1 cellular context compared by ENCODE assay signal in the genomic region with DNA sequence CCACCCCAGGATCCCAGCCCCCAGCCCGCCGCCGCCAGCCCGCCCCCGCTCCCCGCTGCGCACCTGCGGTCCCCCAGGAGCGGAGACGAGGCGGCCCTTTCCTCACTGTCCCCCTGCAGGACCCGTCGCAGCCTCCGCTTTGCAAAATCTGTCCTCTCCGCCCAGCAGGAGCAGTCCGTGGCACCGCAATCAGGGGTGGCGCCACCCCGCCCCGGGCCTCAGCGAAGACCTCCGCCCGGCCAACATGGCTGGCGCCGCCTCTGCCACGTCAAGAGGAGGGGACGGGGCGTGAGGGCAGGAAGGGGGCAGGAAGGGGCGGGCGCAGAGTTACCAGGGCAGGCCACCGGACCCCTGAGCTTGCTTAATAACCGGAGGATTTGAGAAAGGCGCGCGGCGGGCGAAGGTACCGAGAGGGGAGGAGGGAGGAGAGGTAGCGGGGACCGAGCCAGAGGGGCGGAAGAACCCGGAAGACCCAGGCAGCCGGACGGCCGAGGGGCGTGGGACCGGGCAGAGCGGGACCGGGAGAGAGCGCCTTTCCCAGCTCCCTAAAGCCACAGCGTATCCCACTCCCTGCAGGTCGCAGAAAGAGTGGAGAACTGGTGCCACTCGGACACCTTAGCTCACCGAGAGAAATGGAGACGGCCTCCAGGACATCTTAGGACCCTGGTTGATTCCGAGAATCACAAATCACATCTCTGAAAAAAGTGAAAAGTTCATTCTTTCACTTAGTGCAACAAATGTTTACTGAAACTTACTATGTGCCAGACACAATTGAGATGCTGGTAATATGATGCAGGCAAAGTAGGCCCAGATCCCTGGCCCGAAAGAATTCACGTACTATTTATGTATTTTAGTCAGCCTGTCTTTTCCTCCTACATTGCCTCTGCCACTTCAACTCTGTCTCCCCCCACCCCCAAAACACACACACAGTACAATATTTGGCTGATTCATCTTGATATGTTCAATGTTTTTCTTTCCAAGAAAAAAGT.
TF ChIP-seq lines count a peak whose summit lies in the region.

Gene SEC23A (minus strand): TSS at position 267 of the 989 bp plus-strand sequence. CDS start 7,117 bp downstream, outside the sequence.

TF ChIP-seq in HepG2, 621 proteins besides CTCF, POLR2A, EP300 and RAD21 (continued from another document and continues in another):
- TF ChIP-seq MXD4 (CRISPR knock-in tag; IDR thresholded peaks at IDR 0.05) (peak; percentile 97), EEA1 (CRISPR knock-in tag; IDR thresholded peaks at IDR 0.05; ENCODE audit: borderline replicate concordance) (peak; percentile 82), MATR3 (CRISPR knock-in tag; IDR thresholded peaks at IDR 0.05) (no peak), ARNTL (CRISPR knock-in tag; IDR thresholded peaks at IDR 0.05) (peak; percentile 91), TBX2 (CRISPR knock-in tag; IDR thresholded peaks at IDR 0.05; ENCODE audit: borderline replicate concordance) (peak; percentile 97), SIN3B (IDR thresholded peaks at IDR 0.05; ENCODE audit: low read length) (peak; percentile 73; the same call in 1 of the 2 replicates), CBFB (CRISPR knock-in tag; IDR thresholded peaks at IDR 0.05) (peak; percentile 97), AGO1 (IDR thresholded peaks at IDR 0.05; ENCODE audit: low read depth, low read length, poor library complexity, severe bottlenecking) (peak; percentile 92), SAP130 (CRISPR knock-in tag; IDR thresholded peaks at IDR 0.05; ENCODE audit: low read depth) (peak; percentile 99), PATZ1 (CRISPR knock-in tag; IDR thresholded peaks at IDR 0.05) (peak; percentile 99), CCDC6 (CRISPR knock-in tag; IDR thresholded peaks at IDR 0.05) (peak; percentile 98), ZXDC (CRISPR knock-in tag; IDR thresholded peaks at IDR 0.05) (0 out of 2 replicates have a peak, but pooled peaks have one; percentile 64), ZNF138 (CRISPR knock-in tag; IDR thresholded peaks at IDR 0.05; ENCODE audit: low read depth) (peak; percentile 98), ZNF503 (CRISPR knock-in tag; IDR thresholded peaks at IDR 0.05) (peak; percentile 92), PHF21A (CRISPR knock-in tag; IDR thresholded peaks at IDR 0.05) (peak; percentile 98), ZNF34 (CRISPR knock-in tag; IDR thresholded peaks at IDR 0.05; ENCODE audit: borderline replicate concordance) (peak; percentile 98), NFRKB (IDR thresholded peaks at IDR 0.05) (peak; percentile 89), RBM39 (IDR thresholded peaks at IDR 0.05; ENCODE audit: low read depth, low read length, poor library complexity, severe bottlenecking) (peak; percentile 98), ARNT (IDR thresholded peaks at IDR 0.05) (no peak), ZSCAN22 (CRISPR knock-in tag; IDR thresholded peaks at IDR 0.05) (peak; percentile 79), KDM4B (CRISPR knock-in tag; IDR thresholded peaks at IDR 0.05) (peak; percentile 95), DR1 (CRISPR knock-in tag; IDR thresholded peaks at IDR 0.05) (peak; percentile 98; the same call in 1 of the 2 replicates), SETDB1 (CRISPR knock-in tag; IDR thresholded peaks at IDR 0.05; ENCODE audit: borderline replicate concordance) (no peak), IKZF4 (CRISPR knock-in tag; IDR thresholded peaks at IDR 0.05; ENCODE audit: borderline replicate concordance, low read depth, not compliant biosample characterization) (peak; percentile 74), ZNF773 (CRISPR knock-in tag; IDR thresholded peaks at IDR 0.05; ENCODE audit: borderline replicate concordance) (peak; percentile 27; the same call in 1 of the 2 replicates), RBFOX2 (IDR thresholded peaks at IDR 0.05; ENCODE audit: low read depth, low read length) (peak; percentile 100), NONO (IDR thresholded peaks at IDR 0.05) (no peak), NONO (CRISPR knock-in tag; conservative IDR thresholded peaks at IDR 0.05) (peak; percentile 100), PAX8 (CRISPR knock-in tag; IDR thresholded peaks at IDR 0.05; ENCODE audit: borderline replicate concordance) (peak; percentile 96), JUN (CRISPR knock-in tag; IDR thresholded peaks at IDR 0.05) (peak; percentile 89), MYNN (CRISPR knock-in tag; IDR thresholded peaks at IDR 0.05; ENCODE audit: low read depth) (peak; percentile 95; the same call in 1 of the 2 replicates), ZNF552 (CRISPR knock-in tag; IDR thresholded peaks at IDR 0.05; ENCODE audit: borderline replicate concordance) (peak; percentile 99), CC2D1A (CRISPR knock-in tag; IDR thresholded peaks at IDR 0.05) (peak; percentile 91; the same call in 1 of the 2 replicates), NR2F1 (CRISPR knock-in tag; IDR thresholded peaks at IDR 0.05) (peak; percentile 47 to 74; a peak in 1 of 4 replicates), TAF1 (CRISPR knock-in tag; IDR thresholded peaks at IDR 0.05) (peak; percentile 99)
- TF ChIP-seq, protein P1, sequence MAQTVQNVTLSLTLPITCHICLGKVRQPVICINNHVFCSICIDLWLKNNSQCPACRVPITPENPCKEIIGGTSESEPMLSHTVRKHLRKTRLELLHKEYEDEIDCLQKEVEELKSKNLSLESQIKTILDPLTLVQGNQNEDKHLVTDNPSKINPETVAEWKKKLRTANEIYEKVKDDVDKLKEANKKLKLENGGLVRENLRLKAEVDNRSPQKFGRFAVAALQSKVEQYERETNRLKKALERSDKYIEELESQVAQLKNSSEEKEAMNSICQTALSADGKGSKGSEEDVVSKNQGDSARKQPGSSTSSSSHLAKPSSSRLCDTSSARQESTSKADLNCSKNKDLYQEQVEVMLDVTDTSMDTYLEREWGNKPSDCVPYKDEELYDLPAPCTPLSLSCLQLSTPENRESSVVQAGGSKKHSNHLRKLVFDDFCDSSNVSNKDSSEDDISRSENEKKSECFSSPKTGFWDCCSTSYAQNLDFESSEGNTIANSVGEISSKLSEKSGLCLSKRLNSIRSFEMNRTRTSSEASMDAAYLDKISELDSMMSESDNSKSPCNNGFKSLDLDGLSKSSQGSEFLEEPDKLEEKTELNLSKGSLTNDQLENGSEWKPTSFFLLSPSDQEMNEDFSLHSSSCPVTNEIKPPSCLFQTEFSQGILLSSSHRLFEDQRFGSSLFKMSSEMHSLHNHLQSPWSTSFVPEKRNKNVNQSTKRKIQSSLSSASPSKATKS (CRISPR knock-in tag; IDR thresholded peaks at IDR 0.05), result peak; percentile 87; the same call in 1 of the 2 replicates
- TF ChIP-seq, protein P2, sequence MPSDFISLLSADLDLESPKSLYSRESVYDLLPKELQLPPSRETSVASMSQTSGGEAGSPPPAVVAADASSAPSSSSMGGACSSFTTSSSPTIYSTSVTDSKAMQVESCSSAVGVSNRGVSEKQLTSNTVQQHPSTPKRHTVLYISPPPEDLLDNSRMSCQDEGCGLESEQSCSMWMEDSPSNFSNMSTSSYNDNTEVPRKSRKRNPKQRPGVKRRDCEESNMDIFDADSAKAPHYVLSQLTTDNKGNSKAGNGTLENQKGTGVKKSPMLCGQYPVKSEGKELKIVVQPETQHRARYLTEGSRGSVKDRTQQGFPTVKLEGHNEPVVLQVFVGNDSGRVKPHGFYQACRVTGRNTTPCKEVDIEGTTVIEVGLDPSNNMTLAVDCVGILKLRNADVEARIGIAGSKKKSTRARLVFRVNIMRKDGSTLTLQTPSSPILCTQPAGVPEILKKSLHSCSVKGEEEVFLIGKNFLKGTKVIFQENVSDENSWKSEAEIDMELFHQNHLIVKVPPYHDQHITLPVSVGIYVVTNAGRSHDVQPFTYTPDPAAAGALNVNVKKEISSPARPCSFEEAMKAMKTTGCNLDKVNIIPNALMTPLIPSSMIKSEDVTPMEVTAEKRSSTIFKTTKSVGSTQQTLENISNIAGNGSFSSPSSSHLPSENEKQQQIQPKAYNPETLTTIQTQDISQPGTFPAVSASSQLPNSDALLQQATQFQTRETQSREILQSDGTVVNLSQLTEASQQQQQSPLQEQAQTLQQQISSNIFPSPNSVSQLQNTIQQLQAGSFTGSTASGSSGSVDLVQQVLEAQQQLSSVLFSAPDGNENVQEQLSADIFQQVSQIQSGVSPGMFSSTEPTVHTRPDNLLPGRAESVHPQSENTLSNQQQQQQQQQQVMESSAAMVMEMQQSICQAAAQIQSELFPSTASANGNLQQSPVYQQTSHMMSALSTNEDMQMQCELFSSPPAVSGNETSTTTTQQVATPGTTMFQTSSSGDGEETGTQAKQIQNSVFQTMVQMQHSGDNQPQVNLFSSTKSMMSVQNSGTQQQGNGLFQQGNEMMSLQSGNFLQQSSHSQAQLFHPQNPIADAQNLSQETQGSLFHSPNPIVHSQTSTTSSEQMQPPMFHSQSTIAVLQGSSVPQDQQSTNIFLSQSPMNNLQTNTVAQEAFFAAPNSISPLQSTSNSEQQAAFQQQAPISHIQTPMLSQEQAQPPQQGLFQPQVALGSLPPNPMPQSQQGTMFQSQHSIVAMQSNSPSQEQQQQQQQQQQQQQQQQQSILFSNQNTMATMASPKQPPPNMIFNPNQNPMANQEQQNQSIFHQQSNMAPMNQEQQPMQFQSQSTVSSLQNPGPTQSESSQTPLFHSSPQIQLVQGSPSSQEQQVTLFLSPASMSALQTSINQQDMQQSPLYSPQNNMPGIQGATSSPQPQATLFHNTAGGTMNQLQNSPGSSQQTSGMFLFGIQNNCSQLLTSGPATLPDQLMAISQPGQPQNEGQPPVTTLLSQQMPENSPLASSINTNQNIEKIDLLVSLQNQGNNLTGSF (CRISPR knock-in tag; IDR thresholded peaks at IDR 0.05), result peak; percentile 67
- TF ChIP-seq, protein P3, sequence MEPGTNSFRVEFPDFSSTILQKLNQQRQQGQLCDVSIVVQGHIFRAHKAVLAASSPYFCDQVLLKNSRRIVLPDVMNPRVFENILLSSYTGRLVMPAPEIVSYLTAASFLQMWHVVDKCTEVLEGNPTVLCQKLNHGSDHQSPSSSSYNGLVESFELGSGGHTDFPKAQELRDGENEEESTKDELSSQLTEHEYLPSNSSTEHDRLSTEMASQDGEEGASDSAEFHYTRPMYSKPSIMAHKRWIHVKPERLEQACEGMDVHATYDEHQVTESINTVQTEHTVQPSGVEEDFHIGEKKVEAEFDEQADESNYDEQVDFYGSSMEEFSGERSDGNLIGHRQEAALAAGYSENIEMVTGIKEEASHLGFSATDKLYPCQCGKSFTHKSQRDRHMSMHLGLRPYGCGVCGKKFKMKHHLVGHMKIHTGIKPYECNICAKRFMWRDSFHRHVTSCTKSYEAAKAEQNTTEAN (CRISPR knock-in tag; conservative IDR thresholded peaks at IDR 0.05), result peak; percentile 92; the same call in 1 of the 2 replicates
- TF ChIP-seq, protein P4, sequence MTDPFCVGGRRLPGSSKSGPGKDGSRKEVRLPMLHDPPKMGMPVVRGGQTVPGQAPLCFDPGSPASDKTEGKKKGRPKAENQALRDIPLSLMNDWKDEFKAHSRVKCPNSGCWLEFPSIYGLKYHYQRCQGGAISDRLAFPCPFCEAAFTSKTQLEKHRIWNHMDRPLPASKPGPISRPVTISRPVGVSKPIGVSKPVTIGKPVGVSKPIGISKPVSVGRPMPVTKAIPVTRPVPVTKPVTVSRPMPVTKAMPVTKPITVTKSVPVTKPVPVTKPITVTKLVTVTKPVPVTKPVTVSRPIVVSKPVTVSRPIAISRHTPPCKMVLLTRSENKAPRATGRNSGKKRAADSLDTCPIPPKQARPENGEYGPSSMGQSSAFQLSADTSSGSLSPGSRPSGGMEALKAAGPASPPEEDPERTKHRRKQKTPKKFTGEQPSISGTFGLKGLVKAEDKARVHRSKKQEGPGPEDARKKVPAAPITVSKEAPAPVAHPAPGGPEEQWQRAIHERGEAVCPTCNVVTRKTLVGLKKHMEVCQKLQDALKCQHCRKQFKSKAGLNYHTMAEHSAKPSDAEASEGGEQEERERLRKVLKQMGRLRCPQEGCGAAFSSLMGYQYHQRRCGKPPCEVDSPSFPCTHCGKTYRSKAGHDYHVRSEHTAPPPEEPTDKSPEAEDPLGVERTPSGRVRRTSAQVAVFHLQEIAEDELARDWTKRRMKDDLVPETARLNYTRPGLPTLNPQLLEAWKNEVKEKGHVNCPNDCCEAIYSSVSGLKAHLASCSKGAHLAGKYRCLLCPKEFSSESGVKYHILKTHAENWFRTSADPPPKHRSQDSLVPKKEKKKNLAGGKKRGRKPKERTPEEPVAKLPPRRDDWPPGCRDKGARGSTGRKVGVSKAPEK (CRISPR knock-in tag; IDR thresholded peaks at IDR 0.05; ENCODE audit: borderline replicate concordance), result peak; percentile 91; the same call in 1 of the 2 replicates
